In the genomic region with DNA sequence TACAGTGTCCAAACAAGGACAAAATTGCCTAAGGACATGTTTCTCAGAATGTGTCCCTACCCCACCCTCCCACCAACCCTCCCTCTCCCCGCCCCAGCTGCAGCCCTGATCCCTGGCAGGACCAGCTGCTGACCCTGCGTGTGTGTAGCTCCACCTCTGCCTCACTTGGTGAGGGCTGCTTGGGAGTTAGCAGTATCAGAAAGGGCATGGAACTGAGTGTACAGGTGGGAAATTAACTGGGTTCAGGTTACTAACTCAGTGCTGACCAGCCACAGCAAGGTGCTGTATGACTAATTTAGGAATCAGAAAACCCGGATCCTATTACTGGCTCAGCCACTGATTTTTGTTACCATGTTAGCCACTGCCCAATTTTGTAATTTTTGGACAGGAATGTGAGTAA, we compare ENCODE assay signal across 26 cellular contexts. TPM values are rescaled to one million over a fixed set of nuclear protein-coding genes. Genes with fewer than 3 reads are reported as not detected.
DNase-seq lines count a peak whose midpoint lies in the region; ATAC-seq and TF ChIP-seq lines count a peak whose summit lies in the region.
"Had no signal": no experiment of that assay in that cellular context is flagged by ENCODE, and none has a peak within 500 bp of the region (broad histone marks: within the 10 kb centered on the region; RNA-seq: fewer than 3 reads in every experiment).

No MANE protein-coding gene starts in this region.

- POLR2A ChIA-PET in PC-3 (lab: Charles Lee; ENCODE audit: unreplicated experiment), result no interaction called here

- no peaks in the 10 kb centered on the region for H3K79me2 ChIP-seq in PC-3 (ENCODE audit: low read length)

- 0 out of 2 replicates have a peak overlapping the region, but pooled peaks have one; percentile 7 for H3K27ac ChIP-seq in PC-3 (ENCODE audit: low read length)
- H3K27ac ChIP-seq: SJSA1 had no signal

- H3K27me3 ChIP-seq in PC-3 (ENCODE audit: low read length), result no peaks in the 10 kb centered on the region
- H3K27me3 ChIP-seq: SJSA1 had no signal

- peak overlapping the region; percentile 19 for H3K4me2 ChIP-seq in PC-3 (ENCODE audit: low read length)

- no peaks in the 10 kb centered on the region for H3F3A ChIP-seq in PC-3 (ENCODE audit: low read length, unreplicated experiment)

- no peaks in the 10 kb centered on the region for H3K36me3 ChIP-seq in PC-3 (ENCODE audit: low read depth, low read length)
- H3K36me3 ChIP-seq: SJSA1 had no signal

- BruUV-seq in PC-3 (replicated peaks; lab: Mats Ljungman, UMichigan), result no TSS peak

- ATAC-seq in PC-3, result peak; percentile 88
- ATAC-seq: HCT116 had no signal

- intact Hi-C loops in PC-3 (cut with micrococcal nuclease) (no loop called here), posterior vena cava (cut with DNase I) (no loop called here)

- H3K9me3 Mint-ChIP-seq in activated T-cell treated with anti-CD3 and anti-CD28 coated beads, Interleukin-2, amount 50 U/mL, for 24 hours, result no peaks in the 10 kb centered on the region

- H3K9ac ChIP-seq in PC-3 (ENCODE audit: low read length), result no peak overlapping the region

- H3K36me3 Mint-ChIP-seq in activated T-cell treated with anti-CD3 and anti-CD28 coated beads, Interleukin-2, amount 50 U/mL, for 24 hours (ENCODE audit: low read depth), result no peaks in the 10 kb centered on the region

- TF ChIP-seq CTCF in PC-3 (conservative IDR thresholded peaks at IDR 0.05; ENCODE audit: low read depth, low read length), result no peak
- no peak for TF ChIP-seq CTCF in epithelial cell of esophagus (IDR thresholded peaks at IDR 0.05; ENCODE audit: insufficient read depth, low read depth, low read length, missing control alignments)

- H3K27ac Mint-ChIP-seq in activated T-cell treated with anti-CD3 and anti-CD28 coated beads, Interleukin-2, amount 50 U/mL, for 24 hours, result no peak overlapping the region
- H3K27ac Mint-ChIP-seq: CD4-positive, alpha-beta memory T cell had no signal

- H3K9me2 ChIP-seq in PC-3 (replicated peaks; ENCODE audit: low read length), result no peaks in the 10 kb centered on the region

- in situ Hi-C loops in KBM-7 (cut with MboI; ENCODE audit: low pct_unique_long_range_greater_than_20kb, low sequenced_read_pairs), result no loop called here

- no peaks in the 10 kb centered on the region for H3K9me3 ChIP-seq in PC-3 (ENCODE audit: low read length)
- H3K9me3 ChIP-seq: Caco-2, SJSA1 had no signal

- H3K4me1 ChIP-seq in PC-3 (ENCODE audit: insufficient read depth, low read length), result peaks cover 11% of the 10 kb centered on the region
- H3K4me1 ChIP-seq: Caco-2 had no signal

- no peaks in the 10 kb centered on the region for H3K27me3 Mint-ChIP-seq in activated T-cell treated with anti-CD3 and anti-CD28 coated beads, Interleukin-2, amount 50 U/mL, for 24 hours

- H3K4me1 Mint-ChIP-seq in activated T-cell treated with anti-CD3 and anti-CD28 coated beads, Interleukin-2, amount 50 U/mL, for 24 hours (ENCODE audit: low read depth), result no peaks in the 10 kb centered on the region
- H3K4me1 Mint-ChIP-seq: CD4-positive, alpha-beta memory T cell had no signal

- H3K4me3 ChIP-seq in PC-3 (ENCODE audit: low read length) (no peak overlapping the region), epithelial cell of esophagus (ENCODE audit: low read length) (no peak overlapping the region)
- H3K4me3 ChIP-seq: SJSA1 had no signal

- no peak overlapping the region for H2AFZ ChIP-seq in PC-3 (ENCODE audit: low read length)

- H4K20me1 ChIP-seq in PC-3 (ENCODE audit: low read length), result no peaks in the 10 kb centered on the region

- DNase-seq in activated CD4-positive, CD25-positive, alpha-beta regulatory T cell treated with anti-CD3 and anti-CD28 coated beads, Interleukin-2, amount 50 U/mL, for 72 hours, result peak; percentile 5
- DNase-seq in activated CD4-positive, CD25-positive, alpha-beta regulatory T cell (lab: John Stamatoyannopoulos, UW), result no peak
- peak; percentile 74 for DNase-seq in PC-3
- peak; percentile 13 for DNase-seq in epithelial cell of esophagus (ENCODE audit: low read depth)
- peak; percentile 11 for DNase-seq in posterior vena cava (ENCODE audit: low spot score)
- no peak for DNase-seq in NOMO-1 treated with DMSO at 0.1 percent for 48 hours (lab: John Stamatoyannopoulos, UW; ENCODE audit: unreplicated experiment)
- no peak for DNase-seq in activated T-cell treated with anti-CD3 and anti-CD28 coated beads, Interleukin-2, amount 50 U/mL, for 24 hours
- no peak for DNase-seq in KBM-7
- DNase-seq: C1 segment of cervical spinal cord; Caco-2; CD4-positive, alpha-beta memory T cell; DMS153; DND-41; IMR-90; NCI-H1092; NCI-H1417 treated with DMSO at 0.1 percent for 48 hours; NCI-H1694 treated with DMSO at 0.1 percent for 48 hours; NCI-H2081; NCI-H2171 treated with DMSO at 0.1 percent for 48 hours; NCI-H345; NCI-H510A treated with DMSO at 0.1 percent for 48 hours; NCI-H748 treated with DMSO at 0.1 percent for 48 hours; T-helper 2 cell had no signal

- CTCF ChIA-PET in PC-3 (lab: Charles Lee), result no interaction called here

- no peak overlapping the region for H3K4me3 Mint-ChIP-seq in activated T-cell treated with anti-CD3 and anti-CD28 coated beads, Interleukin-2, amount 50 U/mL, for 24 hours
- H3K4me3 Mint-ChIP-seq: CD4-positive, alpha-beta memory T cell had no signal

RNA-seq across cellular contexts. Expression of gene PLEKHD1, which starts 11.3 kb away (rescaled TPM):
- total RNA-seq in PC-3 (2014; rRNA removed) (0.15 and 0.35 TPM in 2 replicates), posterior vena cava (under 1 TPM; 0.10 to 0.14 TPM)
- total RNA-seq: H4 had no signal

Comparison
In these comparisons a context has a peak if more than half of its experiments do, and no peak if none do; other contexts are left out.
1. DNase-seq: peak in activated CD4-positive, CD25-positive, alpha-beta regulatory T cell treated with anti-CD3 and anti-CD28 coated beads, Interleukin-2, amount 50 U/mL, for 72 hours (single experiment), PC-3 (single experiment), epithelial cell of esophagus (single experiment) and posterior vena cava (single experiment); none in activated CD4-positive, CD25-positive, alpha-beta regulatory T cell (0 of 4), NOMO-1 treated with DMSO at 0.1 percent for 48 hours (single experiment), activated T-cell treated with anti-CD3 and anti-CD28 coated beads, Interleukin-2, amount 50 U/mL, for 24 hours (single experiment) and KBM-7 (single experiment).